ENCODE assay signal across 8 cellular contexts in genomic region chr9:128919409-128919808, GRCh38. TPM values are rescaled to one million over a fixed set of nuclear protein-coding genes. Genes with fewer than 3 reads are reported as not detected.
A peak's percentile ranks its signal among the peaks of the same experiment; 100 is the strongest.
DNase-seq lines count a peak whose midpoint lies in the region; ATAC-seq and TF ChIP-seq lines count a peak whose summit lies in the region.
"Had no signal": no experiment of that assay in that cellular context is flagged by ENCODE, and none has a peak within 500 bp of the region (broad histone marks: within the 10 kb centered on the region; RNA-seq: fewer than 3 reads in every experiment).

No MANE protein-coding gene starts in this region.

- H3K27ac ChIP-seq in RWPE2 (ENCODE audit: poor library complexity, severe bottlenecking): peak overlapping the region; percentile 100
- H3K27ac ChIP-seq in gastroesophageal sphincter: peak overlapping the region in 3 of 4 donors; percentile 56 to 89 (median 86)
- peak overlapping the region; percentile 37 for H3K27ac ChIP-seq in subcutaneous abdominal adipose tissue (ENCODE audit: low read depth, low read length)

- H3K27me3 ChIP-seq in RWPE2 (ENCODE audit: insufficient read depth, poor library complexity, severe bottlenecking) (no peaks in the 10 kb centered on the region), gastroesophageal sphincter (no peaks in the 10 kb centered on the region), subcutaneous abdominal adipose tissue (ENCODE audit: control insufficient read depth in 5 of 5, insufficient read depth in 4 of 5, low read length in 5 of 5) (no peaks in the 10 kb centered on the region)

- H3K9me3 ChIP-seq in RWPE2 (ENCODE audit: severe bottlenecking) (no peaks in the 10 kb centered on the region), gastroesophageal sphincter (no peaks in the 10 kb centered on the region), subcutaneous abdominal adipose tissue (ENCODE audit: control insufficient read depth in 5 of 5, low read length in 5 of 5) (no peaks in the 10 kb centered on the region)

- TF ChIP-seq POLR2A in gastroesophageal sphincter (IDR thresholded peaks at IDR 0.05): no peak

- ATAC-seq in RWPE2 (ENCODE audit: low read depth): no peak
- no peak for ATAC-seq in gastroesophageal sphincter
- ATAC-seq in HG03095 (IDR thresholded peaks at IDR 0.05; ENCODE audit: unreplicated experiment): no peak
- ATAC-seq: K562 had no signal

- H3K4me1 ChIP-seq in RWPE2 (ENCODE audit: insufficient read depth, poor library complexity, severe bottlenecking): peaks cover 19% of the 10 kb centered on the region
- H3K4me1 ChIP-seq in gastroesophageal sphincter: peaks cover 0 to 89% (median 45%) of the 10 kb centered on the region in 3 donors
- peaks cover 20 to 66% (median 62%) of the 10 kb centered on the region in 5 donors for H3K4me1 ChIP-seq in subcutaneous abdominal adipose tissue (ENCODE audit: control insufficient read depth in 5 of 5, insufficient read depth in 5 of 5, low read length in 5 of 5)

- WGBS in gastroesophageal sphincter (ENCODE audit: low coverage in 1 of 2), 2 donors: 0 to 80% methylated on average over 1 to 4 of the region's 8 CpGs

- TF ChIP-seq CTCF in RWPE2 (IDR thresholded peaks at IDR 0.05; ENCODE audit: poor library complexity, severe bottlenecking) (no peak), gastroesophageal sphincter (IDR thresholded peaks at IDR 0.05) (no peak)

- DNase-seq in RWPE2 (ENCODE audit: low spot score): no peak
- no peak for DNase-seq in pons (ENCODE audit: low spot score)
- DNase-seq in NCI-H69 (lab: John Stamatoyannopoulos, UW): no peak
- DNase-seq: NCI-H2029 treated with DMSO at 0.1 percent for 48 hours had no signal

- H3K4me3 ChIP-seq in RWPE2 (ENCODE audit: severe bottlenecking) (no peak overlapping the region), gastroesophageal sphincter (no peak overlapping the region), subcutaneous abdominal adipose tissue (ENCODE audit: low read depth in 1 of 5, low read length in 5 of 5) (no peak overlapping the region)
- H3K4me3 ChIP-seq: K562 had no signal

- TF ChIP-seq EP300 in gastroesophageal sphincter (IDR thresholded peaks at IDR 0.05): no peak

- peak overlapping the region in 2 of 5 donors; percentile 7 to 41 for H3K9ac ChIP-seq in subcutaneous abdominal adipose tissue (ENCODE audit: low read length in 5 of 5)

- peaks cover 42% of the 10 kb centered on the region for H3K36me3 ChIP-seq in RWPE2 (ENCODE audit: low read depth)
- H3K36me3 ChIP-seq in gastroesophageal sphincter: peaks cover 0 to 35% of the 10 kb centered on the region in 2 donors
- peaks cover 0 to 24% (median 10%) of the 10 kb centered on the region in 5 donors for H3K36me3 ChIP-seq in subcutaneous abdominal adipose tissue (ENCODE audit: control insufficient read depth in 5 of 5, insufficient read depth in 5 of 5, low read length in 5 of 5)

RNA-seq across cellular contexts. Expression of gene PHYHD1, which starts 1.4 kb away (rescaled TPM):
- 10 to 100 TPM in 3 of 4 donors, 1 to 10 TPM in 1; 9.6 to 27.1 (median 25.4) TPM for total RNA-seq in gastroesophageal sphincter

RNA-seq across cellular contexts. Expression of gene DOLK, which starts 28.0 kb away (rescaled TPM):
- total RNA-seq in gastroesophageal sphincter: 10 to 100 TPM in 3 of 4 donors, 1 to 10 TPM in 1; 9.8 to 17.1 (median 13.0) TPM

RNA-seq across cellular contexts. Expression of gene NUP188, which starts 28.1 kb away (rescaled TPM):
- 10 to 100 TPM; 18.6 to 32.7 (median 29.1) TPM for total RNA-seq in gastroesophageal sphincter

RNA-seq across cellular contexts. Expression of gene LRRC8A, which starts 37.5 kb away (rescaled TPM):
- 10 to 100 TPM; 38.1 to 95.1 (median 49.9) TPM for total RNA-seq in gastroesophageal sphincter

RNA-seq across cellular contexts. Expression of gene KYAT1, which starts 37.7 kb away (rescaled TPM):
- 1 to 10 TPM; 3.4 to 7.9 (median 4.8) TPM for total RNA-seq in gastroesophageal sphincter

Comparison
In these comparisons a context has a peak if more than half of its experiments do, and no peak if none do; other contexts are left out.
1. H3K27ac ChIP-seq: peak in every context shown above with its lines; median percentile 100 in RWPE2; 86 in gastroesophageal sphincter; 37 in subcutaneous abdominal adipose tissue.